23 cellular contexts compared by ENCODE assay signal in the genomic region with DNA sequence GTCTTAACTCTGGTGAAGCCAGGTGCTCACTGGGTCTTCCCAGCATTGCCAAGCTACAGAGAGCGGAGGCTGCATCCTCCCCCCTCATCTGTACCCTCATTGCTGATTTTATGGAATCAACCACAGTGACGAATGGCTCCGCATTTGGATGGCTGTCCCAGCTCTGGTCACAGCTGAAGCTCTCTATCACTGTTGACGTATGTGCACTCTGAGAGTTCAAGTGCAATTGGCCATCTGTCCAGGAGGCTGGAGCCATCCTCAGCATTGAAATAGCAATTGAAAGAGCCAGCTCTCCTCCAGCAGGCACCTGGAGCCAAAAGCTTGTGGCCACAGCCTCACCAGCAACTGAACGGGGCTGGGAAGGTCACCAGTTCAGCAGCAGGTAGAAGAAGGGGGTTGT.
"Had no signal": no experiment of that assay in that cellular context is flagged by ENCODE, and none has a peak within 500 bp of the region (broad histone marks: within the 10 kb centered on the region; RNA-seq: fewer than 3 reads in every experiment).

No MANE protein-coding gene starts in this region.

- H3K27me3 ChIP-seq: ovary, sigmoid colon, spleen, suprapubic skin, tibial nerve, upper lobe of left lung, vagina had no signal

- ATAC-seq: mucosa of descending colon; naive thymus-derived CD4-positive, alpha-beta T cell; natural killer cell treated with Interleukin-12 subunit alpha and Interleukin-12 subunit beta and Interleukin-15 and Interleukin-18, amount 100 ng/mL, for 72 hours; right cardiac atrium; stimulated activated effector memory CD8-positive, alpha-beta T cell treated with anti-CD3 and anti-CD28 coated beads, Interleukin-12 subunit alpha, Interleukin-12 subunit beta, amount 100 ng/mL, for 72 hours had no signal

- DNase-seq: islet precursor cell; left ventricle myocardium inferior; mesendoderm; mucosa of descending colon; naive thymus-derived CD4-positive, alpha-beta T cell; ovary; right cardiac atrium; sigmoid colon; small intestine; spleen; stimulated activated CD4-positive, alpha-beta T cell treated with anti-CD3 and anti-CD28 coated beads, Interleukin-4, amount 100 ng/mL, for 24 hours; stimulated activated naive CD4-positive, alpha-beta T cell; upper lobe of left lung had no signal

- H3K4me1 Mint-ChIP-seq: mesothelial cell of epicardium; naive thymus-derived CD4-positive, alpha-beta T cell; stimulated activated effector memory CD8-positive, alpha-beta T cell treated with anti-CD3 and anti-CD28 coated beads, Interleukin-12 subunit alpha, Interleukin-12 subunit beta, amount 100 ng/mL, for 72 hours had no signal

- H3K4me3 Mint-ChIP-seq: mesothelial cell of epicardium; naive thymus-derived CD4-positive, alpha-beta T cell; natural killer cell treated with Interleukin-12 subunit alpha and Interleukin-12 subunit beta and Interleukin-15 and Interleukin-18, amount 100 ng/mL, for 72 hours; stimulated activated effector memory CD8-positive, alpha-beta T cell treated with anti-CD3 and anti-CD28 coated beads, Interleukin-12 subunit alpha, Interleukin-12 subunit beta, amount 100 ng/mL, for 72 hours; stimulated activated naive CD8-positive, alpha-beta T cell treated with anti-CD3 and anti-CD28 coated beads, Interleukin-15, Interleukin-2, amounts not matched to agents 100 ng/mL and 50 ng/mL, for 24 hours had no signal

- H3K36me3 ChIP-seq: left ventricle myocardium inferior, ovary, sigmoid colon, spleen, suprapubic skin, thoracic aorta, tibial nerve, upper lobe of left lung, vagina had no signal

- H3K9me3 ChIP-seq: left ventricle myocardium inferior, mucosa of descending colon, ovary, sigmoid colon, suprapubic skin, thoracic aorta, upper lobe of left lung, vagina had no signal

- H3K27ac Mint-ChIP-seq: mesothelial cell of epicardium; naive thymus-derived CD4-positive, alpha-beta T cell; natural killer cell treated with Interleukin-12 subunit alpha and Interleukin-12 subunit beta and Interleukin-15 and Interleukin-18, amount 100 ng/mL, for 72 hours; progenitor cell of endocrine pancreas; stimulated activated effector memory CD8-positive, alpha-beta T cell treated with anti-CD3 and anti-CD28 coated beads, Interleukin-12 subunit alpha, Interleukin-12 subunit beta, amount 100 ng/mL, for 72 hours; stimulated activated naive CD8-positive, alpha-beta T cell treated with anti-CD3 and anti-CD28 coated beads, Interleukin-15, Interleukin-2, amounts not matched to agents 100 ng/mL and 50 ng/mL, for 24 hours had no signal

- H3K36me3 Mint-ChIP-seq: mesothelial cell of epicardium; naive thymus-derived CD4-positive, alpha-beta T cell; natural killer cell treated with Interleukin-12 subunit alpha and Interleukin-12 subunit beta and Interleukin-15 and Interleukin-18, amount 100 ng/mL, for 72 hours; stimulated activated effector memory CD8-positive, alpha-beta T cell treated with anti-CD3 and anti-CD28 coated beads, Interleukin-12 subunit alpha, Interleukin-12 subunit beta, amount 100 ng/mL, for 72 hours had no signal

- H3K4me3 ChIP-seq: left ventricle myocardium inferior, lung, mucosa of descending colon, ovary, sigmoid colon, spleen, suprapubic skin, thoracic aorta, tibial nerve, upper lobe of left lung, vagina had no signal

- H3K27me3 Mint-ChIP-seq: naive thymus-derived CD4-positive, alpha-beta T cell; natural killer cell treated with Interleukin-12 subunit alpha and Interleukin-12 subunit beta and Interleukin-15 and Interleukin-18, amount 100 ng/mL, for 72 hours; stimulated activated naive CD8-positive, alpha-beta T cell treated with anti-CD3 and anti-CD28 coated beads, Interleukin-15, Interleukin-2, amounts not matched to agents 100 ng/mL and 50 ng/mL, for 24 hours had no signal

- H3K4me1 ChIP-seq: left ventricle myocardium inferior, sigmoid colon, spleen, suprapubic skin, tibial nerve, upper lobe of left lung, vagina had no signal

- H3K27ac ChIP-seq: left ventricle myocardium inferior, ovary, sigmoid colon, spleen, suprapubic skin, thoracic aorta, tibial nerve, upper lobe of left lung, vagina had no signal
